ENCODE assay signal across 8 cellular contexts in genomic region chr7:150876817-150877526, GRCh38. TPM values are rescaled to one million over a fixed set of nuclear protein-coding genes. Genes with fewer than 3 reads are reported as not detected.
A peak's percentile ranks its signal among the peaks of the same experiment; 100 is the strongest.
DNase-seq lines count a peak whose midpoint lies in the region; ATAC-seq and TF ChIP-seq lines count a peak whose summit lies in the region.

No MANE protein-coding gene starts in this region.

- ATAC-seq in DND-41 (ENCODE audit: insufficient read depth, low read depth) (peak; percentile 62), Right ventricle myocardium superior (ENCODE audit: poor library complexity) (peak; percentile 93), GM19397 (IDR thresholded peaks at IDR 0.05; ENCODE audit: unreplicated experiment) (no peak)

- H3K4me1 ChIP-seq in DND-41 (ENCODE audit: insufficient read depth, low read length) = no peaks in the 10 kb centered on the region
- H3K4me1 ChIP-seq in Peyer's patch = peaks cover 0 to 13% (median 2%) of the 10 kb centered on the region in 4 donors
- no peaks in the 10 kb centered on the region for H3K4me1 ChIP-seq in prostate gland (replicated peaks)

- H3K4me2 ChIP-seq in DND-41 (ENCODE audit: insufficient read depth, low read length) = no peak overlapping the region

- WGBS in prostate gland = 7% methylated on average over 13 of the region's 19 CpGs

- TF ChIP-seq CTCF in DND-41 (IDR thresholded peaks at IDR 0.05; ENCODE audit: borderline replicate concordance, extremely low read depth, low read length, poor library complexity, severe bottlenecking) = peak; percentile 64
- peak; percentile 51 for TF ChIP-seq CTCF in LNCAP (IDR thresholded peaks at IDR 0.05)
- peak; percentile 27 to 77 (median 54) for TF ChIP-seq CTCF in Peyer's patch (IDR thresholded peaks at IDR 0.05)
- peak in 2 of 4 experiments; percentile 39 to 44 for TF ChIP-seq CTCF in prostate gland (IDR thresholded peaks at IDR 0.05)

- H3K27me3 ChIP-seq in DND-41 (ENCODE audit: insufficient read depth, low read length, poor library complexity) = peaks cover 3% of the 10 kb centered on the region
- H3K27me3 ChIP-seq in Peyer's patch = no peaks in the 10 kb centered on the region
- no peaks in the 10 kb centered on the region for H3K27me3 ChIP-seq in prostate gland (replicated peaks; ENCODE audit: insufficient read depth)

- no peak overlapping the region for H3K9ac ChIP-seq in DND-41 (ENCODE audit: low read depth, low read length)

- DNase-seq in DND-41 (peak; percentile 34), Peyer's patch (peak; percentile 36 to 78 (median 75)), Right ventricle myocardium superior (peak; percentile 58), prostate gland (ENCODE audit: low spot score) (peak; percentile 32), cerebellum (ENCODE audit: low spot score) (no peak)
- DNase-seq in activated naive CD4-positive, alpha-beta T cell treated with anti-CD3 and anti-CD28 coated beads, Interleukin-2, amount 50 U/mL, for 16 hours = peak; percentile 49

- intact Hi-C loops in Right ventricle myocardium superior (cut with DNase I) = loop anchor here (5.0 kb wide), 1 partner anchor 100 kb away; no protein-coding TSS in a partner anchor
- intact Hi-C loops in prostate gland (cut with DNase I) = no loop called here

- no peak for TF ChIP-seq POLR2A in Peyer's patch (IDR thresholded peaks at IDR 0.05)
- no peak for TF ChIP-seq POLR2A in prostate gland (IDR thresholded peaks at IDR 0.05)

- H4K20me1 ChIP-seq in DND-41 (ENCODE audit: insufficient read depth, low read length) = no peaks in the 10 kb centered on the region

- H3K27ac ChIP-seq in DND-41 (ENCODE audit: low read length) (no peak overlapping the region), Peyer's patch (peak overlapping the region in 2 of 4 donors; percentile 20 to 48), prostate gland (no peak overlapping the region)

- H3K4me3 ChIP-seq in DND-41 (ENCODE audit: low read depth in 1 of 2, low read length in 2 of 2) (no peak overlapping the region), Peyer's patch (peak overlapping the region in 1 of 4 donors; percentile 34), prostate gland (no peak overlapping the region)

- H3K9me3 ChIP-seq in DND-41 (ENCODE audit: insufficient read depth, low read length, severe bottlenecking) (peaks cover 15% of the 10 kb centered on the region), Peyer's patch (peaks cover 0 to 14% (median 0%) of the 10 kb centered on the region in 4 donors), prostate gland (no peaks in the 10 kb centered on the region)

- no peaks in the 10 kb centered on the region for H3K79me2 ChIP-seq in DND-41 (ENCODE audit: insufficient read depth, low read length)

- H3K36me3 ChIP-seq in DND-41 (ENCODE audit: insufficient read depth, low read length) (no peaks in the 10 kb centered on the region), Peyer's patch (no peaks in the 10 kb centered on the region), prostate gland (no peaks in the 10 kb centered on the region)

- no peak overlapping the region for H2AFZ ChIP-seq in DND-41 (ENCODE audit: low read depth, low read length)

RNA-seq across cellular contexts. Expression of gene AOC1, which starts 24.7 kb away (rescaled TPM):
- total RNA-seq in Peyer's patch = 1,000 to 10,000 TPM in 2 of 4 donors, 100 to 1,000 TPM in 1, 1 to 10 TPM in 1; 9.1 to 1,314 (median 833) TPM
- not detected for total RNA-seq in Right ventricle myocardium superior
- total RNA-seq in prostate gland = 1 to 10 TPM; 2.1 to 3.1 TPM
- 0.09 TPM for total RNA-seq in cerebellum
